Comparison of ENCODE assay signal across 9 cellular contexts in the genomic region with DNA sequence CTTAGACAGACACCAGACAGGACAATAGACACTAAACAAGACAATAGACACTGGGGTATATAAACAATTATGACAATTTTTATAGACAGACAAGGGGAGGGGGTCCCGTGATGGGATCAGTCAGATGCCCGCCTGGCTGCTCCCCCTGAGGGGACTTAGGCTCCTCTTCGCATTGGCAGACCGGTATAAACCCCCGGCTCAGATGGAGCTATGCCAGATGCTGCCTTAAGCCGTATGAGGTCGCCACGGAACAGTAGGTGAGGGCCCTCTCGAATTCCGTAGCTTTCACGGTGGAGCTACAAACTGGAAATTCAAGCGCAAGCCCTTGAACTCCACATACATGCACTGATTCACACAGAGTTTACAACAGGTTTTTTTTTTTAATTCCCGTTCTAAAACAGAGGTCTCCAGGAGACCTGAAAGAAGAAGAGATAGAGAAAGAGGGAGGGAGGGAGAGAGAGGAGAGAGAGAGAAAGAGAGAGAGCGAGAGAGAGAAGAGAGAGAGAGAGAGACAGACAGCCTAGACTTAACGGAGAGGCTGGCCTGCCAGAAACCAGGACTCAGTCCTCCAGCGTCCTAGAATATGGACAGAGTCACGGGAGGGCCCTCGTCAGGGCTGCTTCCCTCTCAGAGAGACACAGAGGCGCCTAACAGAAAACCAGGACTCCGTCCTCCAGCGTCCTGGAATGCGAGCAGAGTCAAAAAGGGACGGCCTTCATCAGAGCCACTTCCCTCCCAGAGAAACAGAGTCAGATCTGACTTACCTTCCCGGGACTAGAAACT. TPM values are rescaled to one million over a fixed set of nuclear protein-coding genes. Genes with fewer than 3 reads are reported as not detected.
DNase-seq lines count a peak whose midpoint lies in the region; ATAC-seq and TF ChIP-seq lines count a peak whose summit lies in the region.
"Had no signal": no experiment of that assay in that cellular context is flagged by ENCODE, and none has a peak within 500 bp of the region (broad histone marks: within the 10 kb centered on the region; RNA-seq: fewer than 3 reads in every experiment).

No MANE protein-coding gene starts in this region.

- no peak overlapping the region for H3K27ac ChIP-seq in upper lobe of right lung
- H3K27ac ChIP-seq: SK-N-MC had no signal

- H3K36me3 ChIP-seq in kidney epithelial cell (ENCODE audit: control insufficient read depth, insufficient read depth, low read length), result no peaks in the 10 kb centered on the region
- no peaks in the 10 kb centered on the region for H3K36me3 ChIP-seq in upper lobe of right lung

- TF ChIP-seq CTCF in astrocyte of the spinal cord (IDR thresholded peaks at IDR 0.05; ENCODE audit: low read depth, low read length), result no peak
- peak; percentile 4 for TF ChIP-seq CTCF in kidney epithelial cell (IDR thresholded peaks at IDR 0.05; ENCODE audit: insufficient read depth, low read length, poor library complexity, severe bottlenecking)
- no peak for TF ChIP-seq CTCF in upper lobe of right lung (IDR thresholded peaks at IDR 0.05)

- peaks cover 18% of the 10 kb centered on the region for H3K4me1 ChIP-seq in upper lobe of right lung

- ATAC-seq in Right ventricle myocardium inferior (peak; percentile 59), upper lobe of right lung (peak; percentile 78), GM19328 (IDR thresholded peaks at IDR 0.05; ENCODE audit: unreplicated experiment) (no peak)

- in situ Hi-C loops in astrocyte of the spinal cord (cut with HindIII; ENCODE audit: low sequenced_read_pairs), result no loop called here

- no peaks in the 10 kb centered on the region for H3K9me3 ChIP-seq in upper lobe of right lung

- intact Hi-C loops in Right ventricle myocardium inferior (cut with DNase I) (no loop called here), cardiac septum (cut with DNase I) (loop anchor here (2.0 kb wide), 1 partner anchor 37 kb away; no protein-coding TSS in a partner anchor), upper lobe of right lung (cut with DNase I) (no loop called here)

- H3K27me3 ChIP-seq in kidney epithelial cell (ENCODE audit: control insufficient read depth, insufficient read depth, low read length) (no peaks in the 10 kb centered on the region), upper lobe of right lung (peaks cover 21% of the 10 kb centered on the region)

- no peak for DNase-seq in Right ventricle myocardium inferior (ENCODE audit: missing footprints)
- no peak for DNase-seq in cardiac septum (ENCODE audit: low spot score)
- peak; percentile 22 for DNase-seq in astrocyte of the spinal cord (ENCODE audit: low read depth, low spot score)
- no peak for DNase-seq in kidney epithelial cell (ENCODE audit: low read depth)
- no peak for DNase-seq in upper lobe of right lung
- DNase-seq in DMS153 treated with DMSO at 0.1 percent for 48 hours (lab: John Stamatoyannopoulos, UW; ENCODE audit: unreplicated experiment), result no peak
- no peak for DNase-seq in GM19238 (ENCODE audit: insufficient read length, low spot score)

- H3K4me3 ChIP-seq in astrocyte of the spinal cord (ENCODE audit: low read depth, low read length) (no peak overlapping the region), kidney epithelial cell (ENCODE audit: low read depth, low read length) (no peak overlapping the region), upper lobe of right lung (peak overlapping the region; percentile 28)
- H3K4me3 ChIP-seq: SK-N-MC had no signal

RNA-seq across cellular contexts. Expression of a gene that starts 24.4 kb away (rescaled TPM):
- total RNA-seq in Right ventricle myocardium inferior, result 10.9 TPM
- total RNA-seq in cardiac septum, result 17.0 TPM
- total RNA-seq in kidney epithelial cell, result 99.0 and 162 TPM in 2 replicates
- total RNA-seq in upper lobe of right lung, result 41.9 TPM

RNA-seq across cellular contexts. Expression of a gene that starts 39.1 kb away (rescaled TPM):
- total RNA-seq in Right ventricle myocardium inferior (15.5 TPM), cardiac septum (17.5 TPM), kidney epithelial cell (32.8 and 33.7 TPM in 2 replicates), upper lobe of right lung (34.3 TPM)

RNA-seq across cellular contexts. Expression of a gene that starts 39.3 kb away (rescaled TPM):
- total RNA-seq in Right ventricle myocardium inferior (not detected), cardiac septum (not detected), kidney epithelial cell (not detected in 2 replicates), upper lobe of right lung (not detected)

RNA-seq across cellular contexts. Expression of a gene that starts 54.8 kb away (rescaled TPM):
- total RNA-seq in Right ventricle myocardium inferior (139 TPM), cardiac septum (18.7 TPM), kidney epithelial cell (0.08 TPM in 1 of 2 replicates, not detected in the other), upper lobe of right lung (1.5 TPM)
